ENCODE assay signal across 8 cellular contexts in genomic region chr14:33938131-33938949, GRCh38. TPM values are rescaled to one million over a fixed set of nuclear protein-coding genes. Genes with fewer than 3 reads are reported as not detected.
DNase-seq lines count a peak whose midpoint lies in the region; ATAC-seq, FAIRE-seq and TF ChIP-seq lines count a peak whose summit lies in the region.

No MANE protein-coding gene starts in this region.

- TF ChIP-seq CTCF in coronary artery (IDR thresholded peaks at IDR 0.05), result no peak

- no peak overlapping the region for H4K5ac ChIP-seq in mesendoderm (ENCODE audit: low read length)

- H3K27me3 ChIP-seq in H7 (ENCODE audit: control insufficient read depth, insufficient read depth, low read length) (no peaks in the 10 kb centered on the region), mesendoderm (ENCODE audit: insufficient read depth, low read length, poor library complexity) (no peaks in the 10 kb centered on the region)

- peaks cover 5% of the 10 kb centered on the region for H3K79me1 ChIP-seq in mesendoderm (ENCODE audit: low read length)

- no peak overlapping the region for H3K23ac ChIP-seq in mesendoderm (ENCODE audit: low read length)

- DNase-seq in H7 (peak; percentile 72), NCI-H446 (lab: John Stamatoyannopoulos, UW) (peak; percentile 67 to 93), coronary artery (ENCODE audit: low spot score) (no peak), mesendoderm (peak; percentile 80), inferior parietal cortex (ENCODE audit: extremely low spot score) (no peak), GM12892 (ENCODE audit: insufficient read length) (no peak)
- DNase-seq in stimulated activated naive CD8-positive, alpha-beta T cell treated with anti-CD3 and anti-CD28 coated beads, Interleukin-15, amount 100 ng/mL, for 72 hours, result no peak

- H2BK120ac ChIP-seq in mesendoderm (ENCODE audit: low read depth, low read length), result no peak overlapping the region

- no peaks in the 10 kb centered on the region for H3K27me3 Mint-ChIP-seq in stimulated activated naive CD8-positive, alpha-beta T cell treated with anti-CD3 and anti-CD28 coated beads, Interleukin-15, amount 100 ng/mL, for 72 hours

- no peak for FAIRE-seq in GM12892 (lab: Jason Lieb, UNC)

- ATAC-seq in stimulated activated naive CD8-positive, alpha-beta T cell treated with anti-CD3 and anti-CD28 coated beads, Interleukin-15, amount 100 ng/mL, for 72 hours, result no peak
- ATAC-seq in GM18870 (IDR thresholded peaks at IDR 0.05; ENCODE audit: unreplicated experiment), result no peak

- no peak overlapping the region for H3K4me2 ChIP-seq in mesendoderm (ENCODE audit: low read length)

- H3K9ac ChIP-seq in mesendoderm (ENCODE audit: low read length), result peak overlapping the region; percentile 38

- TF ChIP-seq POLR2A in GM12892 (IDR thresholded peaks at IDR 0.05; ENCODE audit: low read depth, low read length), result no peak

- peak overlapping the region; percentile 35 for H3K18ac ChIP-seq in mesendoderm (ENCODE audit: low read length)

- no peaks in the 10 kb centered on the region for H3K9me3 Mint-ChIP-seq in stimulated activated naive CD8-positive, alpha-beta T cell treated with anti-CD3 and anti-CD28 coated beads, Interleukin-15, amount 100 ng/mL, for 72 hours

- H3K4me3 ChIP-seq in H7 (ENCODE audit: insufficient read depth, low read depth, low read length), result peak overlapping the region; percentile 6; the same call in 1 of the 2 replicates
- peak overlapping the region; percentile 62 for H3K4me3 ChIP-seq in coronary artery
- H3K4me3 ChIP-seq in mesendoderm (ENCODE audit: low read length), result no peak overlapping the region

- no peak overlapping the region for H4K8ac ChIP-seq in mesendoderm (ENCODE audit: low read depth, low read length)

- H3K4me3 Mint-ChIP-seq in stimulated activated naive CD8-positive, alpha-beta T cell treated with anti-CD3 and anti-CD28 coated beads, Interleukin-15, amount 100 ng/mL, for 72 hours, result no peak overlapping the region

- H3K56ac ChIP-seq in mesendoderm (ENCODE audit: low read length), result peak overlapping the region; percentile 82

- no peak overlapping the region for H2BK15ac ChIP-seq in mesendoderm (replicated peaks; ENCODE audit: low read depth)

- peaks cover 78% of the 10 kb centered on the region for H3K79me2 ChIP-seq in mesendoderm (ENCODE audit: control insufficient read depth, insufficient read depth, low read length)

- H2AK5ac ChIP-seq in mesendoderm (ENCODE audit: low read length), result no peak overlapping the region

- H3K36me3 ChIP-seq in H7 (replicated peaks; ENCODE audit: control insufficient read depth, insufficient read depth, low read length), result no peaks in the 10 kb centered on the region
- H3K36me3 ChIP-seq in mesendoderm (ENCODE audit: control insufficient read depth, insufficient read depth, low read length), result no peaks in the 10 kb centered on the region

- no peak overlapping the region for H3K4ac ChIP-seq in mesendoderm (ENCODE audit: low read depth, low read length)

- H3K27ac ChIP-seq in coronary artery (peak overlapping the region; percentile 44 to 61), mesendoderm (ENCODE audit: low read depth, low read length) (peak overlapping the region; percentile 60)

- H3K27ac Mint-ChIP-seq in stimulated activated naive CD8-positive, alpha-beta T cell treated with anti-CD3 and anti-CD28 coated beads, Interleukin-15, amount 100 ng/mL, for 72 hours, result no peak overlapping the region

- WGBS in mesendoderm (ENCODE audit: extremely low coverage, insufficient coverage, low lambda C conversion rate), result no CpG with 5 or more reads among the region's 20 CpGs

- H3K4me1 Mint-ChIP-seq in stimulated activated naive CD8-positive, alpha-beta T cell treated with anti-CD3 and anti-CD28 coated beads, Interleukin-15, amount 100 ng/mL, for 72 hours, result no peaks in the 10 kb centered on the region

- H2BK5ac ChIP-seq in mesendoderm (ENCODE audit: low read length), result peak overlapping the region; percentile 22

- peaks cover 27% of the 10 kb centered on the region for H3K4me1 ChIP-seq in mesendoderm (ENCODE audit: control insufficient read depth, low read depth, low read length)

RNA-seq across cellular contexts. Expression of gene EGLN3, which starts 12.5 kb away (rescaled TPM):
- total RNA-seq in H7 (2014; rRNA removed; shearing (Covaris generic)), result 10.6 and 12.3 TPM in 2 replicates
- 24.2 TPM for polyA plus RNA-seq in mesendoderm (2013, experiment 1 of 2)
- 24.5 TPM for polyA plus RNA-seq in mesendoderm (2013, experiment 2 of 2)
- polyA plus RNA-seq in GM12892 (2012; ENCODE audit: missing spikeins), result 28.5 TPM

Comparison
In these comparisons a context has a peak if more than half of its experiments do, and no peak if none do; other contexts are left out.
1. DNase-seq: peak in H7 (single experiment), NCI-H446 (2 of 2) and mesendoderm (single experiment); none in coronary artery (single experiment), inferior parietal cortex (single experiment), stimulated activated naive CD8-positive, alpha-beta T cell treated with anti-CD3 and anti-CD28 coated beads, Interleukin-15, amount 100 ng/mL, for 72 hours (0 of 2) and GM12892 (single experiment).